ENCODE assay signal across 18 cellular contexts in genomic region chr11:120023120-120023519, GRCh38.
DNase-seq lines count a peak whose midpoint lies in the region; ATAC-seq and TF ChIP-seq lines count a peak whose summit lies in the region.
"Had no signal": no experiment of that assay in that cellular context is flagged by ENCODE, and none has a peak within 500 bp of the region (broad histone marks: within the 10 kb centered on the region; RNA-seq: fewer than 3 reads in every experiment).

No MANE protein-coding gene starts in this region.

- ATAC-seq in GM23338: peak; percentile 86
- ATAC-seq in HCT116: no peak
- no peak for ATAC-seq in HG03378 (IDR thresholded peaks at IDR 0.05; ENCODE audit: unreplicated experiment)
- no peak for ATAC-seq in activated CD4-positive, alpha-beta T cell treated with anti-CD3 and anti-CD28 coated beads for 36 hours
- ATAC-seq: Right ventricle myocardium inferior had no signal

- intact Hi-C loops in HCT116 (cut with micrococcal nuclease): no loop called here
- intact Hi-C loops in activated CD4-positive, alpha-beta T cell treated with anti-CD3 and anti-CD28 coated beads for 36 hours (cut with DNase I, micrococcal nuclease): no loop called here

- H3K4ac ChIP-seq in mesendoderm (ENCODE audit: low read depth, low read length): no peak overlapping the region

- no peak overlapping the region for H2BK120ac ChIP-seq in mesendoderm (ENCODE audit: low read depth, low read length)

- H2AK5ac ChIP-seq in mesendoderm (ENCODE audit: low read length): no peak overlapping the region

- peak overlapping the region; percentile 23; the same call in 1 of the 2 replicates for H3K4me2 ChIP-seq in GM23338
- H3K4me2 ChIP-seq in HCT116 (ENCODE audit: low read length): no peak overlapping the region
- H3K4me2 ChIP-seq in mesendoderm (ENCODE audit: low read length): no peak overlapping the region

- no peak overlapping the region for H3K18ac ChIP-seq in mesendoderm (ENCODE audit: low read length)

- no peaks in the 10 kb centered on the region for H3K79me2 ChIP-seq in GM23338 (replicated peaks; ENCODE audit: insufficient read depth)
- no peaks in the 10 kb centered on the region for H3K79me2 ChIP-seq in HCT116 (ENCODE audit: insufficient read depth, low read length)
- H3K79me2 ChIP-seq in mesendoderm (ENCODE audit: control insufficient read depth, insufficient read depth, low read length): no peaks in the 10 kb centered on the region

- no peak for TF ChIP-seq POLR2A in HCT116 (IDR thresholded peaks at IDR 0.05; ENCODE audit: borderline replicate concordance, extremely low read depth, insufficient read depth, insufficient read length)

- no peaks in the 10 kb centered on the region for H3K36me3 ChIP-seq in GM23338 (ENCODE audit: insufficient read depth)
- H3K36me3 ChIP-seq in HCT116 (ENCODE audit: control insufficient read depth in 1 of 2, insufficient read depth in 2 of 2, low read length in 2 of 2): no peaks in the 10 kb centered on the region
- no peaks in the 10 kb centered on the region for H3K36me3 ChIP-seq in endodermal cell (ENCODE audit: control insufficient read depth, insufficient read depth, low read length)
- no peaks in the 10 kb centered on the region for H3K36me3 ChIP-seq in mesendoderm (ENCODE audit: control insufficient read depth, insufficient read depth, low read length)
- H3K36me3 ChIP-seq: BE2C, MG63, SJSA1 had no signal

- 0 out of 3 replicates have a peak, but pooled peaks cover 2% of the 10 kb centered on the region for H3K9me3 Mint-ChIP-seq in GM23338
- peaks cover 4% of the 10 kb centered on the region for H3K9me3 Mint-ChIP-seq in endodermal cell
- H3K9me3 Mint-ChIP-seq in activated CD4-positive, alpha-beta T cell treated with anti-CD3 and anti-CD28 coated beads for 36 hours (ENCODE audit: low read depth): no peaks in the 10 kb centered on the region
- H3K9me3 Mint-ChIP-seq: HFFc6 had no signal

- H2BK15ac ChIP-seq in mesendoderm (replicated peaks; ENCODE audit: low read depth): no peak overlapping the region

- H3K27ac Mint-ChIP-seq in GM23338 (no peak overlapping the region), endodermal cell (no peak overlapping the region)
- no peak overlapping the region for H3K27ac Mint-ChIP-seq in activated CD4-positive, alpha-beta T cell treated with anti-CD3 and anti-CD28 coated beads for 36 hours
- H3K27ac Mint-ChIP-seq: HFFc6 had no signal

- no peak overlapping the region for H3K23ac ChIP-seq in mesendoderm (ENCODE audit: low read length)

- no peak overlapping the region for H4K5ac ChIP-seq in mesendoderm (ENCODE audit: low read length)

- no peak for TF ChIP-seq RAD21 in HCT116 (IDR thresholded peaks at IDR 0.05; ENCODE audit: low read depth)

- POLR2A ChIA-PET in HCT116 (lab: Charles Lee): no interaction called here
- POLR2A ChIA-PET in activated CD4-positive, alpha-beta T cell treated with anti-CD3 and anti-CD28 coated beads for 36 hours (lab: Charles Lee): no interaction called here

- H4K8ac ChIP-seq in mesendoderm (ENCODE audit: low read depth, low read length): no peak overlapping the region

- H3K27ac ChIP-seq in GM23338 (ENCODE audit: low read depth) (no peak overlapping the region), HCT116 (ENCODE audit: low read depth, low read length) (no peak overlapping the region), endodermal cell (ENCODE audit: low read depth, low read length) (no peak overlapping the region), mesendoderm (ENCODE audit: low read depth, low read length) (no peak overlapping the region)
- H3K27ac ChIP-seq: SJSA1 had no signal

- peak overlapping the region; percentile 88 for H2AFZ ChIP-seq in GM23338
- no peak overlapping the region for H2AFZ ChIP-seq in HCT116 (ENCODE audit: low read depth, low read length, poor library complexity, severe bottlenecking)

- H3K9me3 ChIP-seq in HCT116 (ENCODE audit: control insufficient read depth in 1 of 2, insufficient read depth in 1 of 2, low read depth in 1 of 2, low read length in 2 of 2): no peaks in the 10 kb centered on the region
- no peaks in the 10 kb centered on the region for H3K9me3 ChIP-seq in endodermal cell (ENCODE audit: control insufficient read depth, low read length)
- H3K9me3 ChIP-seq: Caco-2, MG63, SJSA1 had no signal

- H3F3A ChIP-seq in GM23338 (replicated peaks; ENCODE audit: low read depth): no peaks in the 10 kb centered on the region

- H3K56ac ChIP-seq in mesendoderm (ENCODE audit: low read length): no peak overlapping the region

- H3K9me2 ChIP-seq in GM23338 (ENCODE audit: insufficient read depth) (0 out of 2 replicates have a peak, but pooled peaks cover 5% of the 10 kb centered on the region), HCT116 (ENCODE audit: insufficient read depth) (no peaks in the 10 kb centered on the region)

- H3K36me3 Mint-ChIP-seq in GM23338 (ENCODE audit: low read depth): no peaks in the 10 kb centered on the region
- no peaks in the 10 kb centered on the region for H3K36me3 Mint-ChIP-seq in endodermal cell (ENCODE audit: low read depth)
- H3K36me3 Mint-ChIP-seq in activated CD4-positive, alpha-beta T cell treated with anti-CD3 and anti-CD28 coated beads for 36 hours (ENCODE audit: low read depth): no peaks in the 10 kb centered on the region

- H3K4me1 ChIP-seq in GM23338 (ENCODE audit: insufficient read depth) (peaks cover 10% of the 10 kb centered on the region), HCT116 (ENCODE audit: control insufficient read depth in 1 of 2, insufficient read depth in 2 of 2, low read length in 2 of 2) (no peaks in the 10 kb centered on the region), endodermal cell (ENCODE audit: control insufficient read depth, insufficient read depth, low read length) (peaks cover 13% of the 10 kb centered on the region), mesendoderm (ENCODE audit: control insufficient read depth, low read depth, low read length) (peaks cover 5% of the 10 kb centered on the region)
- H3K4me1 ChIP-seq: Caco-2, SJSA1 had no signal

- no peak for TF ChIP-seq CTCF in GM23338 (conservative IDR thresholded peaks at IDR 0.05; ENCODE audit: low read depth in 2 of 2)
- no peak for TF ChIP-seq CTCF in HCT116 (IDR thresholded peaks at IDR 0.05 in 2 of 3, conservative IDR thresholded peaks at IDR 0.05 in 1 of 3; ENCODE audit: borderline replicate concordance in 1 of 3, insufficient read depth in 1 of 3, low read depth in 2 of 3, low read length in 2 of 3)
- no peak for TF ChIP-seq CTCF in endodermal cell (conservative IDR thresholded peaks at IDR 0.05)

- 0 to 13% methylated on average over 1 of the region's 1 CpG for WGBS in endodermal cell (ENCODE audit: insufficient coverage in 1 of 2, insufficient read length in 1 of 2), 2 experiments
- WGBS in mesendoderm (ENCODE audit: extremely low coverage, insufficient coverage, low lambda C conversion rate): no CpG with 5 or more reads among the region's 1 CpG

- no peak overlapping the region for H2BK5ac ChIP-seq in mesendoderm (ENCODE audit: low read length)

- RAD21 ChIA-PET in HCT116 (lab: Charles Lee; ENCODE audit: low non-redundant PET in 1 of 2, low total read pairs in 2 of 2, uncharacterized antibody in 2 of 2, unreplicated experiment in 2 of 2): no interaction called here

- no peak overlapping the region for H3K9ac ChIP-seq in HCT116 (ENCODE audit: low read length)
- H3K9ac ChIP-seq in endodermal cell (ENCODE audit: extremely low read depth, low read length, poor library complexity, severe bottlenecking): no peak overlapping the region
- no peak overlapping the region for H3K9ac ChIP-seq in mesendoderm (ENCODE audit: low read length)

- DNase-seq in GM23338 (ENCODE audit: low spot score): peak; percentile 62
- DNase-seq in HCT116 (ENCODE audit: low read depth, low spot score): no peak
- peak; percentile 80 for DNase-seq in endodermal cell
- peak; percentile 59 for DNase-seq in mesendoderm
- no peak for DNase-seq in Kasumi-1 (lab: John Stamatoyannopoulos, UW)
- no peak for DNase-seq in activated CD4-positive, alpha-beta T cell treated with anti-CD3 and anti-CD28 coated beads for 36 hours
- DNase-seq in NCI-H524 (lab: John Stamatoyannopoulos, UW): no peak
- DNase-seq: BE2C, Caco-2, DMS 273 treated with DMSO at 0.1 percent for 48 hours, HFFc6, MG63, NCI-H1417, NCI-H187, NCI-H748 treated with DMSO at 0.1 percent for 48 hours had no signal

- H3K4me1 Mint-ChIP-seq in GM23338: peaks cover 22% of the 10 kb centered on the region
- peaks cover 20% of the 10 kb centered on the region for H3K4me1 Mint-ChIP-seq in endodermal cell
- H3K4me1 Mint-ChIP-seq in activated CD4-positive, alpha-beta T cell treated with anti-CD3 and anti-CD28 coated beads for 36 hours: no peaks in the 10 kb centered on the region

- no TSS peak for BruUV-seq in HCT116 (replicated peaks; lab: Mats Ljungman, UMichigan)

- H3K79me1 ChIP-seq in mesendoderm (ENCODE audit: low read length): no peaks in the 10 kb centered on the region

- no peaks in the 10 kb centered on the region for H4K20me1 ChIP-seq in GM23338 (replicated peaks; ENCODE audit: insufficient read depth)
- H4K20me1 ChIP-seq in HCT116 (ENCODE audit: insufficient read depth): no peaks in the 10 kb centered on the region

- CTCF ChIA-PET in HCT116 (lab: Charles Lee): no interaction called here
- CTCF ChIA-PET in activated CD4-positive, alpha-beta T cell treated with anti-CD3 and anti-CD28 coated beads for 36 hours (lab: Charles Lee): no interaction called here

- no peak overlapping the region for H3K4me3 ChIP-seq in GM23338
- H3K4me3 ChIP-seq in HCT116 (replicated peaks in 1 of 2; ENCODE audit: low read depth in 1 of 2, low read length in 2 of 2): no peak overlapping the region
- no peak overlapping the region for H3K4me3 ChIP-seq in endodermal cell (ENCODE audit: low read length)
- no peak overlapping the region for H3K4me3 ChIP-seq in mesendoderm (ENCODE audit: low read length)
- H3K4me3 ChIP-seq: MG63, SJSA1 had no signal

- H3K27me3 ChIP-seq in GM23338 (ENCODE audit: insufficient read depth) (no peaks in the 10 kb centered on the region), HCT116 (ENCODE audit: insufficient read depth, low read length) (0 out of 2 replicates have a peak, but pooled peaks cover 7% of the 10 kb centered on the region), endodermal cell (ENCODE audit: control insufficient read depth, insufficient read depth, low read length, poor library complexity, severe bottlenecking) (no peaks in the 10 kb centered on the region), mesendoderm (ENCODE audit: insufficient read depth, low read length, poor library complexity) (no peaks in the 10 kb centered on the region)
- H3K27me3 ChIP-seq: BE2C, SJSA1 had no signal

- H3K4me3 Mint-ChIP-seq in GM23338 (no peak overlapping the region; the same call in 2 of the 3 replicates), endodermal cell (no peak overlapping the region)
- H3K4me3 Mint-ChIP-seq in activated CD4-positive, alpha-beta T cell treated with anti-CD3 and anti-CD28 coated beads for 36 hours: no peak overlapping the region
- H3K4me3 Mint-ChIP-seq: HFFc6 had no signal

- H3K27me3 Mint-ChIP-seq in GM23338 (ENCODE audit: insufficient read depth, low read depth, poor library complexity) (peaks cover 6% of the 10 kb centered on the region), endodermal cell (ENCODE audit: insufficient read depth) (peaks cover 24% of the 10 kb centered on the region)
- peaks cover 7% of the 10 kb centered on the region for H3K27me3 Mint-ChIP-seq in activated CD4-positive, alpha-beta T cell treated with anti-CD3 and anti-CD28 coated beads for 36 hours

TF ChIP-seq in GM23338, 12 proteins besides CTCF, POLR2A, EP300 and RAD21 (continues in another document):
- no peak for TF ChIP-seq POLR2AphosphoS5 (IDR thresholded peaks at IDR 0.05; ENCODE audit: low read depth)

Comparison
In these comparisons a context has a peak if more than half of its experiments do, and no peak if none do; other contexts are left out.
1. DNase-seq: peak in GM23338 (single experiment), endodermal cell (single experiment) and mesendoderm (single experiment); none in HCT116 (single experiment), Kasumi-1 (0 of 2), activated CD4-positive, alpha-beta T cell treated with anti-CD3 and anti-CD28 coated beads for 36 hours (single experiment) and NCI-H524 (0 of 2).